Comparison of ENCODE assay signal across 27 cellular contexts in genomic region chr17:21246698-21247097, GRCh38.
"Had no signal": no experiment of that assay in that cellular context is flagged by ENCODE, and none has a peak within 500 bp of the region (broad histone marks: within the 10 kb centered on the region; RNA-seq: fewer than 3 reads in every experiment).

No MANE protein-coding gene starts in this region.

- H3K36me3 ChIP-seq: ovary, thyroid gland, transverse colon, vagina had no signal

- H3K4me3 ChIP-seq: lower lobe of right lung, ovary, sigmoid colon, smooth muscle cell, testis, thyroid gland, transverse colon, upper lobe of left lung, vagina had no signal

- H3K4me2 ChIP-seq: smooth muscle cell had no signal

- H3K27me3 ChIP-seq: neutrophil, ovary, sigmoid colon, testis, thyroid gland, transverse colon, upper lobe of left lung, vagina had no signal

- H3K9me3 ChIP-seq: lower lobe of right lung, neutrophil, ovary, sigmoid colon, testis, thyroid gland, transverse colon, upper lobe of left lung, vagina had no signal

- DNase-seq: hippocampal formation; kidney glomerular epithelial cell; left cardiac atrium; lower lobe of right lung; mammary epithelial cell; mesenchymal stem cell; naive thymus-derived CD8-positive, alpha-beta T cell; occipital lobe; ovary; retina; right cardiac atrium; sigmoid colon; stimulated activated CD4-positive, alpha-beta T cell treated with anti-CD3 and anti-CD28 coated beads, Interleukin-1b, Interleukin-23, amount 100 ng/mL, for 48 hours; stimulated activated CD4-positive, alpha-beta T cell treated with anti-CD3 and anti-CD28 coated beads, Interleukin-2, amount 100 ng/mL, for 48 hours; stimulated activated CD4-positive, alpha-beta T cell treated with anti-CD3 and anti-CD28 coated beads, Interleukin-4, amount 100 ng/mL, for 4 hours; stimulated activated CD8-positive, alpha-beta memory T cell treated with anti-CD3 and anti-CD28 coated beads, Interleukin-4, amount 100 ng/mL, for 48 hours; stimulated activated naive CD4-positive, alpha-beta T cell treated with Interleukin-2 at 50 U/mL for 16 hours; stimulated activated naive CD8-positive, alpha-beta T cell treated with anti-CD3 and anti-CD28 coated beads, Interleukin-15, amount 100 ng/mL, for 72 hours; testis; thyroid gland; transverse colon; upper lobe of left lung had no signal

- ATAC-seq: left cardiac atrium; left lobe of liver; lower lobe of right lung; naive thymus-derived CD8-positive, alpha-beta T cell; right cardiac atrium; stimulated activated memory B cell treated with anti-CD40 and anti-IgM and Interleukin-4, amounts not matched to agents 10 μg/mL and 1 μg/mL and 100 μg/mL, for 72 hours; stimulated activated naive CD8-positive, alpha-beta T cell treated with anti-CD3 and anti-CD28 coated beads, Interleukin-15, amount 100 ng/mL, for 72 hours had no signal

- H3K27ac ChIP-seq: lower lobe of right lung, neutrophil, ovary, sigmoid colon, testis, thyroid gland, transverse colon, upper lobe of left lung, vagina had no signal
